In the genomic region with DNA sequence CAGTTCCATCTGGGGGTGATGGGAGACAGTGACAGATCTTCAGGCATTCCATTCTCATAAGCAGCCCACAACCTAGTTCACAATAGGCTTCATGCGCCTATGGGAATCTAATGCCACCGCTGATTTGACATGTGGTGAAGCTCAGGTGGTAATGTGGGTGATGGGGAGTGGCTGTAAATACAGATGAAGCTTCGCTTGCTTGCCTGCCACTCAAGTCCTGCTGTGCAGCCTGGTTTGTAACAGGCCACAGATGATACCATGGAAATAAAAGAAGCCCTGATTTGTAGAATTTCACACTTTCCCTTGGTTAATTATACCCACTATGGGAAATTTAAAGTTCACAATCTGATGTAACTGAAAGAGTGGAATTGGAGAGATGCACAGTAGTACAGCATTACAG, we compare ENCODE assay signal across 6 cellular contexts.
"Had no signal": no experiment of that assay in that cellular context is flagged by ENCODE, and none has a peak within 500 bp of the region (broad histone marks: within the 10 kb centered on the region; RNA-seq: fewer than 3 reads in every experiment).

No MANE protein-coding gene starts in this region.

- FAIRE-seq: G401.6, GM12891, GM12892, GM18507 had no signal

- DNase-seq: GDM1, GF-D8 had no signal
